ENCODE assay signal across 8 cellular contexts in the genomic region with DNA sequence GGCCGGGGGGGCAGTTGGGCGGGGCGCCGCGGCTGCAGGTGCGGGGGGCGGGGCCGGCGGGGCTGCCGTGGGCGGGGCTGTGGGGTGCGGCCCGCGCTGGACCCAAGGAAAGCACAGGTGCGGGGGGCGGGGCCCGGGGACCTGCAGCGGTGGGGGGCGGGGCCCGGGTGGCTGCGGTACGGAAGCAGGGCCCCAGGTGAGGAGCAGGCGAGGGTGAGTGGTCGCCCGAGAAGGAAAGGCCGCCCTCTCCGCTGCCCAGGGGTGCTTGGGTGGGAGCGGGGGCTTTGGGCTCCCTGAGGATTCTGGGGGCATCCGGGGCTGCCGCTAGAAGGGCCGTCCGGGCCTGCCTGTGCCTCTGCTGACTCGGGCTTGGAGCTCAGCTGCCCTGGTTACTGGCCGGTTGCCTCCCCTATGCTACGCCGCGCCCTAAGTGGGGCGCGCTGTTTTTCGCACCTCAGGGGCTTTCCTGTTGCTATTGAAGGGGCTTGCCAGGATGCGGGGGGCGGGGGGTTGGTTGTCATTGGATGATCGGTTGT. TPM values are rescaled to one million over a fixed set of nuclear protein-coding genes. Genes with fewer than 3 reads are reported as not detected.
DNase-seq lines count a peak whose midpoint lies in the region; ATAC-seq and TF ChIP-seq lines count a peak whose summit lies in the region.

No MANE protein-coding gene starts in this region.

- TF ChIP-seq CTCF in retinal pigment epithelial cell (conservative IDR thresholded peaks at IDR 0.05; ENCODE audit: low read depth, low read length) = no peak

- DNase-seq in NCI-H1436 (lab: John Stamatoyannopoulos, UW) (peak; percentile 74), NCI-H1436 treated with DMSO at 0.1 percent for 48 hours (lab: John Stamatoyannopoulos, UW) (no peak), NCI-H1930 (lab: John Stamatoyannopoulos, UW) (peak; percentile 43 to 63), cardiac septum (ENCODE audit: low spot score) (peak; percentile 77), retinal pigment epithelial cell (ENCODE audit: low read depth) (no peak)
- DNase-seq in activated effector memory CD4-positive, alpha-beta T cell treated with Interleukin-2 at 50 U/mL for 16 hours = peak; percentile 1

- intact Hi-C loops in cardiac septum (cut with DNase I) = no loop called here

- ATAC-seq in HG02938 (IDR thresholded peaks at IDR 0.05; ENCODE audit: unreplicated experiment) = no peak
- no peak for ATAC-seq in HG02840 (IDR thresholded peaks at IDR 0.05; ENCODE audit: low FRiP score, unreplicated experiment)

- peak overlapping the region; percentile 53 for H3K4me3 ChIP-seq in retinal pigment epithelial cell (ENCODE audit: low read length)

RNA-seq across cellular contexts. Expression of a gene that starts 0.8 kb away (rescaled TPM):
- 21.8 TPM for total RNA-seq in cardiac septum

RNA-seq across cellular contexts. Expression of a gene that starts 54.9 kb away (rescaled TPM):
- total RNA-seq in cardiac septum = 5.7 TPM

Comparison
In these comparisons a context has a peak if more than half of its experiments do, and no peak if none do; other contexts are left out.
1. DNase-seq: peak in NCI-H1436 (single experiment), NCI-H1930 (2 of 2), activated effector memory CD4-positive, alpha-beta T cell treated with Interleukin-2 at 50 U/mL for 16 hours (single experiment) and cardiac septum (single experiment); none in NCI-H1436 treated with DMSO at 0.1 percent for 48 hours (single experiment) and retinal pigment epithelial cell (single experiment).